Comparison of ENCODE assay signal across 30 cellular contexts in genomic region chr12:92597118-92597517, GRCh38.
DNase-seq lines count a peak whose midpoint lies in the region; ATAC-seq lines count a peak whose summit lies in the region.
"Had no signal": no experiment of that assay in that cellular context is flagged by ENCODE, and none has a peak within 500 bp of the region (broad histone marks: within the 10 kb centered on the region; RNA-seq: fewer than 3 reads in every experiment).

No MANE protein-coding gene starts in this region.

- H3K4me3 Mint-ChIP-seq in activated CD4-positive, alpha-beta T cell treated with anti-CD3 and anti-CD28 coated beads for 36 hours, result no peak overlapping the region
- H3K4me3 Mint-ChIP-seq in activated CD4-positive, alpha-beta T cell treated with anti-CD3 and anti-CD28 coated beads, Interleukin-2, amount 10 ng/mL, durations not matched to agents 7 days and 5 days, result no peak overlapping the region
- no peak overlapping the region for H3K4me3 Mint-ChIP-seq in CD4-positive, CD25-positive, alpha-beta regulatory T cell
- H3K4me3 Mint-ChIP-seq in activated T-helper 17 cell treated with anti-CD3 and anti-CD28 coated beads, Interleukin-2, amount 50 U/mL, for 72 hours, result peak overlapping the region; percentile 69
- no peak overlapping the region for H3K4me3 Mint-ChIP-seq in memory B cell
- H3K4me3 Mint-ChIP-seq: endodermal cell; T-helper 2 cell treated with Interferon-gamma antibody and Interleukin-4, amounts not matched to agents 5 μg/mL and 100 μg/mL, for 36 hours had no signal

- no peak overlapping the region for H3K4me3 ChIP-seq in CD4-positive, CD25-positive, alpha-beta regulatory T cell (ENCODE audit: low read depth, low read length)
- H3K4me3 ChIP-seq: cardiac muscle cell, esophagus squamous epithelium, gastrocnemius medialis, HAP-1, hepatocyte, PC-9, prostate gland, suprapubic skin had no signal

- H3K36me3 Mint-ChIP-seq in activated CD4-positive, alpha-beta T cell treated with anti-CD3 and anti-CD28 coated beads for 36 hours (ENCODE audit: low read depth), result peaks cover 41% of the 10 kb centered on the region
- H3K36me3 Mint-ChIP-seq in activated CD4-positive, alpha-beta T cell treated with anti-CD3 and anti-CD28 coated beads, Interleukin-2, amount 10 ng/mL, durations not matched to agents 7 days and 5 days (ENCODE audit: low read depth), result peaks cover 49% of the 10 kb centered on the region
- H3K36me3 Mint-ChIP-seq in CD4-positive, CD25-positive, alpha-beta regulatory T cell, result no peaks in the 10 kb centered on the region
- peaks cover 56% of the 10 kb centered on the region for H3K36me3 Mint-ChIP-seq in activated T-helper 17 cell treated with anti-CD3 and anti-CD28 coated beads, Interleukin-2, amount 50 U/mL, for 72 hours (ENCODE audit: low read depth)
- peaks cover 12% of the 10 kb centered on the region for H3K36me3 Mint-ChIP-seq in memory B cell

- H3K36me3 ChIP-seq in CD4-positive, CD25-positive, alpha-beta regulatory T cell (ENCODE audit: control insufficient read depth, insufficient read depth, low read length), result no peaks in the 10 kb centered on the region
- H3K36me3 ChIP-seq: cardiac muscle cell, esophagus squamous epithelium, gastrocnemius medialis, HAP-1, neutrophil, prostate gland, suprapubic skin had no signal

- H3K4me1 ChIP-seq in CD4-positive, CD25-positive, alpha-beta regulatory T cell (ENCODE audit: control insufficient read depth, insufficient read depth, low read length, poor library complexity, severe bottlenecking), result peaks cover 32% of the 10 kb centered on the region
- H3K4me1 ChIP-seq: gastrocnemius medialis, HAP-1, prostate gland, suprapubic skin had no signal

- peaks cover 34% of the 10 kb centered on the region for H3K9me3 Mint-ChIP-seq in activated CD4-positive, alpha-beta T cell treated with anti-CD3 and anti-CD28 coated beads for 36 hours (ENCODE audit: low read depth)
- H3K9me3 Mint-ChIP-seq in activated CD4-positive, alpha-beta T cell treated with anti-CD3 and anti-CD28 coated beads, Interleukin-2, amount 10 ng/mL, durations not matched to agents 7 days and 5 days, result peaks cover 55% of the 10 kb centered on the region
- H3K9me3 Mint-ChIP-seq in CD4-positive, CD25-positive, alpha-beta regulatory T cell, result peaks cover 1 to 30% (median 16%) of the 10 kb centered on the region in 7 donors
- peaks cover 27% of the 10 kb centered on the region for H3K9me3 Mint-ChIP-seq in activated T-helper 17 cell treated with anti-CD3 and anti-CD28 coated beads, Interleukin-2, amount 50 U/mL, for 72 hours
- peaks cover 17% of the 10 kb centered on the region for H3K9me3 Mint-ChIP-seq in memory B cell

- H3K9me3 ChIP-seq in CD4-positive, CD25-positive, alpha-beta regulatory T cell (ENCODE audit: control insufficient read depth in 2 of 2, low read length in 2 of 2), result peaks cover 5 to 19% of the 10 kb centered on the region in 2 experiments
- H3K9me3 ChIP-seq: gastrocnemius medialis, neutrophil, prostate gland, suprapubic skin had no signal

- POLR2A ChIA-PET in activated CD4-positive, alpha-beta T cell treated with anti-CD3 and anti-CD28 coated beads for 36 hours (lab: Charles Lee), result no interaction called here
- POLR2A ChIA-PET in activated CD4-positive, alpha-beta T cell treated with anti-CD3 and anti-CD28 coated beads, Interleukin-2, amount 10 ng/mL, durations not matched to agents 7 days and 5 days (lab: Charles Lee), result no interaction called here

- no peaks in the 10 kb centered on the region for H3K27me3 Mint-ChIP-seq in activated CD4-positive, alpha-beta T cell treated with anti-CD3 and anti-CD28 coated beads for 36 hours
- no peaks in the 10 kb centered on the region for H3K27me3 Mint-ChIP-seq in activated CD4-positive, alpha-beta T cell treated with anti-CD3 and anti-CD28 coated beads, Interleukin-2, amount 10 ng/mL, durations not matched to agents 7 days and 5 days
- H3K27me3 Mint-ChIP-seq in CD4-positive, CD25-positive, alpha-beta regulatory T cell, result no peaks in the 10 kb centered on the region
- H3K27me3 Mint-ChIP-seq in activated T-helper 17 cell treated with anti-CD3 and anti-CD28 coated beads, Interleukin-2, amount 50 U/mL, for 72 hours, result no peaks in the 10 kb centered on the region
- H3K27me3 Mint-ChIP-seq in memory B cell, result no peaks in the 10 kb centered on the region

- no peak for DNase-seq in activated CD4-positive, alpha-beta T cell treated with anti-CD3 and anti-CD28 coated beads for 36 hours
- no peak for DNase-seq in activated CD4-positive, alpha-beta T cell treated with anti-CD3 and anti-CD28 coated beads, Interleukin-2, amount 10 ng/mL, durations not matched to agents 7 days and 5 days
- no peak for DNase-seq in CD4-positive, CD25-positive, alpha-beta regulatory T cell
- no peak for DNase-seq in memory B cell (ENCODE audit: low spot score in 2 of 2)
- DNase-seq: activated CD4-positive, alpha-beta T cell treated with anti-CD3 and anti-CD28 coated beads for 4 hours; DMS153; endodermal cell; esophagus squamous epithelium; gastrocnemius medialis; left colon; NCI-H1105; NCI-H1930; NCI-H524 treated with DMSO at 0.1 percent for 48 hours; NK-92 treated with Interleukin-12 subunit alpha and Interleukin-12 subunit beta, amount 100 ng/mL, for 24 hours; PC-9; Right ventricle myocardium superior; stimulated activated naive CD4-positive, alpha-beta T cell had no signal

- intact Hi-C loops in activated CD4-positive, alpha-beta T cell treated with anti-CD3 and anti-CD28 coated beads for 36 hours (cut with DNase I, micrococcal nuclease), result loop anchor here (5.0 to 10.0 kb wide), 3 partner anchors 330 to 722 kb away; partner anchors contain the start of gene EEA1 (in 1 of the 2)

- no peaks in the 10 kb centered on the region for H3K27me3 ChIP-seq in CD4-positive, CD25-positive, alpha-beta regulatory T cell (ENCODE audit: control insufficient read depth, insufficient read depth, low read length)
- H3K27me3 ChIP-seq: cardiac muscle cell, esophagus squamous epithelium, gastrocnemius medialis, hepatocyte, neutrophil, suprapubic skin had no signal

- H3K27ac ChIP-seq in CD4-positive, CD25-positive, alpha-beta regulatory T cell (ENCODE audit: insufficient read depth, low read length, poor library complexity, severe bottlenecking), result no peak overlapping the region
- H3K27ac ChIP-seq: 22Rv1, cardiac muscle cell, gastrocnemius medialis, hepatocyte, neutrophil, PC-9, prostate gland, suprapubic skin had no signal

- ATAC-seq in activated CD4-positive, alpha-beta T cell treated with anti-CD3 and anti-CD28 coated beads for 36 hours, result no peak
- no peak for ATAC-seq in CD4-positive, CD25-positive, alpha-beta regulatory T cell (ENCODE audit: low read depth in 2 of 2)
- ATAC-seq in activated T-helper 17 cell treated with anti-CD3 and anti-CD28 coated beads, Interleukin-2, amount 50 U/mL, for 72 hours (replicated peaks), result no peak
- ATAC-seq in memory B cell (ENCODE audit: low read depth) (no peak), GM21723 (IDR thresholded peaks at IDR 0.05; ENCODE audit: unreplicated experiment) (no peak), GM21360 (IDR thresholded peaks at IDR 0.05; ENCODE audit: unreplicated experiment) (no peak), GM18502 (IDR thresholded peaks at IDR 0.05; ENCODE audit: poor library complexity, unreplicated experiment) (no peak)
- ATAC-seq: gastrocnemius medialis, left colon, sciatic nerve had no signal

- H3K4me1 Mint-ChIP-seq in activated CD4-positive, alpha-beta T cell treated with anti-CD3 and anti-CD28 coated beads for 36 hours, result peaks cover 73% of the 10 kb centered on the region
- peaks cover 38% of the 10 kb centered on the region for H3K4me1 Mint-ChIP-seq in activated CD4-positive, alpha-beta T cell treated with anti-CD3 and anti-CD28 coated beads, Interleukin-2, amount 10 ng/mL, durations not matched to agents 7 days and 5 days
- peaks cover 10 to 41% (median 29%) of the 10 kb centered on the region in 4 donors for H3K4me1 Mint-ChIP-seq in CD4-positive, CD25-positive, alpha-beta regulatory T cell
- H3K4me1 Mint-ChIP-seq in activated T-helper 17 cell treated with anti-CD3 and anti-CD28 coated beads, Interleukin-2, amount 50 U/mL, for 72 hours, result peaks cover 73% of the 10 kb centered on the region
- H3K4me1 Mint-ChIP-seq in memory B cell, result peaks cover 30% of the 10 kb centered on the region

- CTCF ChIA-PET in activated CD4-positive, alpha-beta T cell treated with anti-CD3 and anti-CD28 coated beads for 36 hours (lab: Charles Lee), result interaction anchor here (0.6 to 1.4 kb wide), 4 partner anchors 11 to 52 kb away, joined by 3 to 6 read pairs (median 4); no protein-coding TSS in a partner anchor
- CTCF ChIA-PET in activated CD4-positive, alpha-beta T cell treated with anti-CD3 and anti-CD28 coated beads, Interleukin-2, amount 10 ng/mL, durations not matched to agents 7 days and 5 days (lab: Charles Lee), result no interaction called here

- peak overlapping the region; percentile 84 for H3K27ac Mint-ChIP-seq in activated CD4-positive, alpha-beta T cell treated with anti-CD3 and anti-CD28 coated beads for 36 hours
- no peak overlapping the region for H3K27ac Mint-ChIP-seq in activated CD4-positive, alpha-beta T cell treated with anti-CD3 and anti-CD28 coated beads, Interleukin-2, amount 10 ng/mL, durations not matched to agents 7 days and 5 days
- H3K27ac Mint-ChIP-seq in CD4-positive, CD25-positive, alpha-beta regulatory T cell, result peak overlapping the region in 2 of 3 donors; percentile 67 to 96
- peak overlapping the region; percentile 91 for H3K27ac Mint-ChIP-seq in activated T-helper 17 cell treated with anti-CD3 and anti-CD28 coated beads, Interleukin-2, amount 50 U/mL, for 72 hours
- H3K27ac Mint-ChIP-seq in memory B cell, result peak overlapping the region; percentile 21
- H3K27ac Mint-ChIP-seq: endodermal cell; T-helper 2 cell treated with Interferon-gamma antibody and Interleukin-4, amounts not matched to agents 5 μg/mL and 100 μg/mL, for 36 hours had no signal
